In the genomic region with DNA sequence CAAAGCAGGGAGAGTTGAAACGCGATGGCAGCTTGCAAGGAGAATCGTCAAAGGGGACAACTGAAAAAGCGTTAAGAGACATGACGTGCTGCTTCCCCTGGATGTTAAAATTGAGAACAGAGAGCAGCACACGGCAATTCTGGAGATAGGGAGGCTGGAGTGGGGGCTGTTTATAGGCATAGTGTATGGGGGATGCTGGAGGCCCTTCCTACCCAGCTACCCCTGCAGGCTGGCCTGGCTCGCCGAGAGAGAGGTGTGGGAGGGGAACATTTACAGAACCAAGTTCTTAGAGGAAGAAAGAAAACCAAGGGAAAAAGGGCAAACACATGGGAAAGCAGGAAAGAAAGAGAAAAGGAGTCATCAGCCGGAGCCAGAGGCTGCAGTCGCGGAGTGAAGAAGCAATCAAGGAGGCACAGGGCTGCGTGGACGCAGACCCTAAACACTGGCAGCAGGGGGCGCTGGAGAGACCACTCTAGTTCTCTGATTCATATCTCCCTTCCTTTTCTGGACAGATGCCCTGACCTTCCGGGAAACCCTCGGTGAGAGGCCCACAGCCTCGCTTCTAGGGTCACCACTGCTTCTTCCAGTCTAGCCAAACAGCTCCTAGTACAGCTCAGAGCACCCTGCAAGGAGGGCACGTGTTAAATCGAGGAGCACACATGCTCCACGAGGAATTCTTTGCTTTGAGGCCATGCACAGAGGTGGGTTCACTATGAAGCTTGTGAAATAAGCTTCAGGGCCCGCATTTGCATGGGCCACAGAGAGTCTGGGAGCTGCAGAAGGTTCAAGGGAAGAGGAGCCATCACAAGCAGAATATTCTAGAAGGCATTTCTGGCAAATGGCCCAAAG, we compare ENCODE assay signal across 8 cellular contexts. TPM values are rescaled to one million over a fixed set of nuclear protein-coding genes. Genes with fewer than 3 reads are reported as not detected.
DNase-seq lines count a peak whose midpoint lies in the region; ATAC-seq and TF ChIP-seq lines count a peak whose summit lies in the region.

No MANE protein-coding gene starts in this region.

- TF ChIP-seq CTCF in AG04449 (IDR thresholded peaks at IDR 0.05; ENCODE audit: insufficient read depth, low read length, missing control alignments) (peak; percentile 69), LNCAP (IDR thresholded peaks at IDR 0.05) (peak; percentile 81), suprapubic skin (IDR thresholded peaks at IDR 0.05) (peak; percentile 18 to 73), esophagus squamous epithelium (IDR thresholded peaks at IDR 0.05) (peak in 2 of 6 experiments; percentile 32 to 51)

- no peak overlapping the region for H3K4me3 ChIP-seq in AG04449 (ENCODE audit: low read depth, low read length)
- no peak overlapping the region for H3K4me3 ChIP-seq in suprapubic skin
- H3K4me3 ChIP-seq in esophagus squamous epithelium = no peak overlapping the region

- peaks cover 5% of the 10 kb centered on the region for H3K4me1 ChIP-seq in suprapubic skin
- peaks cover 0 to 8% (median 0%) of the 10 kb centered on the region in 3 donors for H3K4me1 ChIP-seq in esophagus squamous epithelium

- DNase-seq in AG04449 (ENCODE audit: low read depth, low spot score) = no peak
- peak; percentile 6 for DNase-seq in activated naive CD8-positive, alpha-beta T cell treated with anti-CD3 and anti-CD28 coated beads, Interleukin-2, amount 50 U/mL, for 16 hours (ENCODE audit: low read depth, low spot score)
- DNase-seq in islet precursor cell = peak; percentile 89
- DNase-seq in suprapubic skin (ENCODE audit: low spot score in 2 of 2) = peak in 1 of 2 donors; percentile 87
- no peak for DNase-seq in NCI-H345 (lab: John Stamatoyannopoulos, UW)
- no peak for DNase-seq in esophagus squamous epithelium (lab: John Stamatoyannopoulos, UW)

- POLR2A ChIA-PET in AG04449 (lab: Yijun Ruan, JAX) = no interaction called here

- CTCF ChIA-PET in AG04449 (lab: Yijun Ruan, JAX) = interaction anchor here (0.6 to 9.3 kb wide), 19 partner anchors 9 to 416 kb away, joined by 3 to 128 read pairs (median 3); no protein-coding TSS in a partner anchor

- no peak for TF ChIP-seq POLR2A in GM18505 (IDR thresholded peaks at IDR 0.05; ENCODE audit: borderline replicate concordance, extremely low read depth, insufficient read depth, insufficient read length)
- TF ChIP-seq POLR2A in suprapubic skin (IDR thresholded peaks at IDR 0.05) = no peak
- TF ChIP-seq POLR2A in esophagus squamous epithelium (IDR thresholded peaks at IDR 0.05) = no peak

- H3K9me3 ChIP-seq in suprapubic skin (no peaks in the 10 kb centered on the region), esophagus squamous epithelium (no peaks in the 10 kb centered on the region)

- H3K27ac ChIP-seq in suprapubic skin (no peak overlapping the region), esophagus squamous epithelium (no peak overlapping the region)

- no peaks in the 10 kb centered on the region for H3K36me3 ChIP-seq in suprapubic skin
- no peaks in the 10 kb centered on the region for H3K36me3 ChIP-seq in esophagus squamous epithelium

- no peak for TF ChIP-seq EP300 in suprapubic skin (IDR thresholded peaks at IDR 0.05)

- 67% methylated on average over 20 of the region's 21 CpGs for WGBS in suprapubic skin
- WGBS in esophagus squamous epithelium, 2 donors = 54 to 69% methylated on average over 18 to 19 of the region's 21 CpGs

- intact Hi-C loops in esophagus squamous epithelium (cut with DNase I) = no loop called here

- peak; percentile 66 for ATAC-seq in GM18505 (IDR thresholded peaks at IDR 0.05; ENCODE audit: unreplicated experiment)

- H3K27me3 ChIP-seq in suprapubic skin (no peaks in the 10 kb centered on the region), esophagus squamous epithelium (no peaks in the 10 kb centered on the region)

RNA-seq across cellular contexts. Expression of a gene that starts 55.6 kb away (rescaled TPM):
- total RNA-seq in suprapubic skin = not detected
- total RNA-seq in esophagus squamous epithelium = under 1 TPM in 1 of 4 donors, not detected in 3; 0.18 TPM

Comparison
In these comparisons a context has a peak if more than half of its experiments do, and no peak if none do; other contexts are left out.
1. DNase-seq: peak in activated naive CD8-positive, alpha-beta T cell treated with anti-CD3 and anti-CD28 coated beads, Interleukin-2, amount 50 U/mL, for 16 hours (single experiment) and islet precursor cell (single experiment); none in AG04449 (single experiment), NCI-H345 (single experiment) and esophagus squamous epithelium (single experiment).